In genomic region chr1:92538048-92538412, GRCh38 we compare ENCODE assay signal across 8 cellular contexts. TPM values are rescaled to one million over a fixed set of nuclear protein-coding genes. Genes with fewer than 3 reads are reported as not detected.
DNase-seq lines count a peak whose midpoint lies in the region; ATAC-seq, FAIRE-seq and TF ChIP-seq lines count a peak whose summit lies in the region.

No MANE protein-coding gene starts in this region.

- intact Hi-C loops in pancreas (cut with DNase I), result no loop called here

- no peaks in the 10 kb centered on the region for H4K20me1 ChIP-seq in SK-N-SH (ENCODE audit: insufficient read depth)

- peak overlapping the region; percentile 27; the same call in 1 of the 2 replicates for H3K4me2 ChIP-seq in SK-N-SH

- H3K27me3 ChIP-seq in SK-N-SH (ENCODE audit: insufficient read depth) (no peaks in the 10 kb centered on the region), pancreas (no peaks in the 10 kb centered on the region), WERI-Rb-1 (ENCODE audit: insufficient read depth, low read depth, severe bottlenecking) (no peaks in the 10 kb centered on the region), MG63 (no peaks in the 10 kb centered on the region)

- ATAC-seq in HG02759 (IDR thresholded peaks at IDR 0.05; ENCODE audit: unreplicated experiment), result peak; percentile 77
- ATAC-seq in pancreas, result peak in 3 of 4 donors; percentile 9 to 62 (median 48)

- POLR2A ChIA-PET in SK-N-SH (lab: Yijun Ruan, JAX), result no interaction called here

- H3K79me2 ChIP-seq in SK-N-SH (ENCODE audit: insufficient read depth), result no peaks in the 10 kb centered on the region; the same call in 1 of the 2 replicates

- no peak for TF ChIP-seq EP300 in SK-N-SH (IDR thresholded peaks at IDR 0.05; ENCODE audit: borderline replicate concordance in 1 of 2, low read depth in 1 of 2, low read length in 1 of 2)

- peak; percentile 6 to 20 for DNase-seq in activated CD4-positive, alpha-beta T cell treated with anti-CD3 and anti-CD28 coated beads for 4 hours
- no peak for DNase-seq in activated CD4-positive, alpha-beta T cell treated with anti-CD3 and anti-CD28 coated beads for 1 hour
- DNase-seq in SK-N-SH, result no peak
- no peak for DNase-seq in pancreas
- DNase-seq in foreskin melanocyte, result no peak
- no peak for DNase-seq in WERI-Rb-1
- no peak for DNase-seq in MG63

- 64% methylated on average over 2 of the region's 2 CpGs for WGBS in SK-N-SH (ENCODE audit: low lambda C conversion rate)
- WGBS in pancreas, 2 donors, result 9 to 11% methylated on average over 2 of the region's 2 CpGs

- H2AFZ ChIP-seq in SK-N-SH (ENCODE audit: low read depth), result no peak overlapping the region

- CTCF ChIA-PET in SK-N-SH (lab: Yijun Ruan, JAX), result no interaction called here

- H3K4me1 ChIP-seq in SK-N-SH (ENCODE audit: control insufficient read depth in 1 of 2, insufficient read depth in 2 of 2, low read depth in 1 of 2, low read length in 1 of 2) (peaks cover 0 to 13% of the 10 kb centered on the region in 2 experiments; a peak in 2 of 4 replicates), pancreas (peaks cover 9 to 21% (median 17%) of the 10 kb centered on the region in 3 donors)

- no peak for TF ChIP-seq RAD21 in SK-N-SH (IDR thresholded peaks at IDR 0.05; ENCODE audit: low read length)

- H3F3A ChIP-seq in SK-N-SH (replicated peaks; ENCODE audit: insufficient read depth), result peaks cover 7% of the 10 kb centered on the region

- H3K36me3 ChIP-seq in SK-N-SH (replicated peaks in 1 of 2; ENCODE audit: control insufficient read depth in 1 of 2, insufficient read depth in 2 of 2, low read length in 1 of 2), result peaks cover 0 to 8% of the 10 kb centered on the region in 2 experiments
- H3K36me3 ChIP-seq in pancreas, result no peaks in the 10 kb centered on the region
- no peaks in the 10 kb centered on the region for H3K36me3 ChIP-seq in WERI-Rb-1
- H3K36me3 ChIP-seq in MG63, result no peaks in the 10 kb centered on the region

- no peak overlapping the region for H3K4me3 ChIP-seq in SK-N-SH (ENCODE audit: low read depth in 2 of 2, low read length in 1 of 2)
- H3K4me3 ChIP-seq in pancreas, result no peak overlapping the region
- no peak overlapping the region for H3K4me3 ChIP-seq in WERI-Rb-1 (ENCODE audit: low read depth, low read length)
- H3K4me3 ChIP-seq in MG63, result no peak overlapping the region

- no peak for FAIRE-seq in pancreas (lab: Jason Lieb, UNC)

- TF ChIP-seq CTCF in SK-N-SH (IDR thresholded peaks at IDR 0.05), result no peak
- no peak for TF ChIP-seq CTCF in pancreas (IDR thresholded peaks at IDR 0.05)
- TF ChIP-seq CTCF in WERI-Rb-1 (IDR thresholded peaks at IDR 0.05; ENCODE audit: low read depth, low read length), result no peak

- H3K27ac ChIP-seq in SK-N-SH (ENCODE audit: low read depth in 2 of 2, low read length in 1 of 2) (peak overlapping the region in 1 of 2 experiments; percentile 8; a peak in 1 of 4 replicates), pancreas (no peak overlapping the region), WERI-Rb-1 (no peak overlapping the region)

- H3K9ac ChIP-seq in SK-N-SH, result 0 out of 2 replicates have a peak overlapping the region, but pooled peaks have one; percentile 7

- no peaks in the 10 kb centered on the region for H3K9me2 ChIP-seq in SK-N-SH

- H3K9me3 ChIP-seq in SK-N-SH (no peaks in the 10 kb centered on the region), pancreas (no peaks in the 10 kb centered on the region), WERI-Rb-1 (ENCODE audit: severe bottlenecking) (no peaks in the 10 kb centered on the region), MG63 (no peaks in the 10 kb centered on the region)

TF ChIP-seq in SK-N-SH, 30 proteins besides CTCF, POLR2A, EP300 and RAD21:
- TF ChIP-seq GATA2 (CRISPR knock-in tag; IDR thresholded peaks at IDR 0.05) (no peak), REST (IDR thresholded peaks at IDR 0.05; ENCODE audit: low read depth, low read length) (no peak), FOSL2 (IDR thresholded peaks at IDR 0.05; ENCODE audit: borderline replicate concordance, low read depth) (no peak), IRF3 (IDR thresholded peaks at IDR 0.05; ENCODE audit: low read depth, low read length) (no peak), POLR2AphosphoS5 (IDR thresholded peaks at IDR 0.05; ENCODE audit: low read depth, low read length) (no peak), FOXM1 (IDR thresholded peaks at IDR 0.05; ENCODE audit: low read depth) (no peak), PBX3 (IDR thresholded peaks at IDR 0.05) (no peak), YY1 (IDR thresholded peaks at IDR 0.05; ENCODE audit: low read depth) (no peak), MEF2A (IDR thresholded peaks at IDR 0.05; ENCODE audit: borderline replicate concordance, low read depth) (no peak), RXRA (IDR thresholded peaks at IDR 0.05; ENCODE audit: borderline replicate concordance, low read depth) (no peak), NFIC (IDR thresholded peaks at IDR 0.05; ENCODE audit: borderline replicate concordance) (no peak), TCF12 (IDR thresholded peaks at IDR 0.05) (no peak), RFX5 (IDR thresholded peaks at IDR 0.05; ENCODE audit: low read length) (no peak), SIN3A (IDR thresholded peaks at IDR 0.05; ENCODE audit: borderline replicate concordance, low read depth, low read length) (no peak), FOXJ3 (CRISPR knock-in tag; IDR thresholded peaks at IDR 0.05) (no peak), TAF1 (IDR thresholded peaks at IDR 0.05; ENCODE audit: borderline replicate concordance, low read depth, low read length) (no peak), EZH2phosphoT487 (IDR thresholded peaks at IDR 0.05; ENCODE audit: borderline replicate concordance, low read depth) (no peak), MXI1 (IDR thresholded peaks at IDR 0.05; ENCODE audit: low read depth, low read length) (no peak), MAX (IDR thresholded peaks at IDR 0.05; ENCODE audit: low read depth) (no peak), JUND (IDR thresholded peaks at IDR 0.05) (no peak; the same call in 1 of the 2 replicates)

RNA-seq across cellular contexts. Expression of gene GFI1, which starts 51.3 kb away (rescaled TPM):
- polyA plus RNA-seq in SK-N-SH (2012; rRNA removed) (0.18 and 0.19 TPM in 2 replicates), pancreas (1 to 10 TPM; 5.4 TPM)
- 0.08 and 0.12 TPM in 2 replicates for polyA plus RNA-seq in SK-N-SH (2012; cell fraction: cytosol; rRNA removed)
- polyA plus RNA-seq in SK-N-SH (2012; cell fraction: nucleus; rRNA removed), result 0.62 and 0.69 TPM in 2 replicates
- total RNA-seq in pancreas, result 1 to 10 TPM; 5.2 to 7.4 (median 6.6) TPM
- total RNA-seq in MG63 (2014; rRNA removed; shearing (Covaris generic); ENCODE audit: low replicate concordance), result not detected in 2 replicates

Comparison
In these comparisons a context has a peak if more than half of its experiments do, and no peak if none do; other contexts are left out.
1. DNase-seq: peak in activated CD4-positive, alpha-beta T cell treated with anti-CD3 and anti-CD28 coated beads for 4 hours (2 of 2); none in activated CD4-positive, alpha-beta T cell treated with anti-CD3 and anti-CD28 coated beads for 1 hour (single experiment), SK-N-SH (single experiment), pancreas (0 of 6), foreskin melanocyte (single experiment), WERI-Rb-1 (single experiment) and MG63 (single experiment).